Comparison of ENCODE assay signal across 18 cellular contexts in the genomic region with DNA sequence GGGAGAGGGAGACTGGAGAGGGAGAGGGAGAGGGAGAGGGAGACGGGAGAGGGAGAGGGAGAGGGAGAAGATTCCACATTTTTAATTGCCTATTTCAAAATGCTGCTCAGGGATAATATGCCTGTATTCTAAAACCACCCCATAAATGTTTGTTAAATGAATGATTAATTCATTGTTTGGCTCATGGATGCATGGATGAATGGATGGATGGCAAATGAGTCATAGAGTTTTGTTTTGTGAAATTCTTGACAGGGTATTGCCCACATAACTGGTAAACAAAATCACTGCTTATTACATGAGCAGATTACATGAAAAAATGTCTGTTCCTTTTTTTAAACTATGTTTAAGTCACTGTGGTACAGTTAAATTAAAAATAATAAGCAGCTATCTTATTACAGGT.
DNase-seq lines count a peak whose midpoint lies in the region; ATAC-seq and TF ChIP-seq lines count a peak whose summit lies in the region.
"Had no signal": no experiment of that assay in that cellular context is flagged by ENCODE, and none has a peak within 500 bp of the region (broad histone marks: within the 10 kb centered on the region; RNA-seq: fewer than 3 reads in every experiment).

No MANE protein-coding gene starts in this region.

- H3K27me3 ChIP-seq in MG63 = no peaks in the 10 kb centered on the region
- H3K27me3 ChIP-seq: BE2C had no signal

- H3K9me3 ChIP-seq in MG63 = no peaks in the 10 kb centered on the region
- H3K9me3 ChIP-seq: BE2C had no signal

- DNase-seq in ELR (ENCODE audit: low read depth) = peak; percentile 61
- no peak for DNase-seq in MG63
- peak; percentile 21 for DNase-seq in epithelial cell of esophagus (ENCODE audit: low read depth)
- DNase-seq in kidney tubule cell (ENCODE audit: low spot score) = peak; percentile 20
- DNase-seq in omental fat pad (ENCODE audit: low spot score) = no peak
- no peak for DNase-seq in cerebellar nuclear complex (lab: John Stamatoyannopoulos, UW)
- DNase-seq: ACHN; BE2C; C1 segment of cervical spinal cord; CD4-positive, CD25-positive, alpha-beta regulatory T cell; CD8-positive, alpha-beta memory T cell; COR-L47; GDM1; GOT3; H7; HFFc6 had no signal

- H3K4me3 ChIP-seq in MG63 = peak overlapping the region; percentile 26
- no peak overlapping the region for H3K4me3 ChIP-seq in epithelial cell of esophagus (ENCODE audit: low read length)

- ATAC-seq in GM19351 (IDR thresholded peaks at IDR 0.05; ENCODE audit: unreplicated experiment) (no peak), omental fat pad (ENCODE audit: low FRiP score) (no peak)
- ATAC-seq: HCT116 had no signal

- TF ChIP-seq CTCF in epithelial cell of esophagus (IDR thresholded peaks at IDR 0.05; ENCODE audit: insufficient read depth, low read depth, low read length, missing control alignments) (no peak), omental fat pad (IDR thresholded peaks at IDR 0.05) (no peak)

- H3K36me3 ChIP-seq in MG63 = no peaks in the 10 kb centered on the region
- H3K36me3 ChIP-seq: BE2C had no signal

Comparison
In these comparisons a context has a peak if more than half of its experiments do, and no peak if none do; other contexts are left out.
1. DNase-seq: peak in ELR (single experiment), epithelial cell of esophagus (single experiment) and kidney tubule cell (single experiment); none in MG63 (single experiment), omental fat pad (single experiment) and cerebellar nuclear complex (0 of 2).